ENCODE assay signal across 29 cellular contexts in genomic region chr6:53148684-53149083, GRCh38. TPM values are rescaled to one million over a fixed set of nuclear protein-coding genes. Genes with fewer than 3 reads are reported as not detected.
"Had no signal": no experiment of that assay in that cellular context is flagged by ENCODE, and none has a peak within 500 bp of the region (broad histone marks: within the 10 kb centered on the region; RNA-seq: fewer than 3 reads in every experiment).

A gene with protein sequence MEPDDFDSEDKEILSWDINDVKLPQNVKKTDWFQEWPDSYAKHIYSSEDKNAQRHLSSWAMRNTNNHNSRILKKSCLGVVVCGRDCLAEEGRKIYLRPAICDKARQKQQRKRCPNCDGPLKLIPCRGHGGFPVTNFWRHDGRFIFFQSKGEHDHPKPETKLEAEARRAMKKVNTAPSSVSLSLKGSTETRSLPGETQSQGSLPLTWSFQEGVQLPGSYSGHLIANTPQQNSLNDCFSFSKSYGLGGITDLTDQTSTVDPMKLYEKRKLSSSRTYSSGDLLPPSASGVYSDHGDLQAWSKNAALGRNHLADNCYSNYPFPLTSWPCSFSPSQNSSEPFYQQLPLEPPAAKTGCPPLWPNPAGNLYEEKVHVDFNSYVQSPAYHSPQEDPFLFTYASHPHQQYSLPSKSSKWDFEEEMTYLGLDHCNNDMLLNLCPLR (minus strand): TSS chr6:53148841. CDS start chr6:53145632, 3,209 bp downstream.

- H3K27me3 ChIP-seq: esophagus squamous epithelium, neutrophil, ovary, right lobe of liver, thyroid gland had no signal

- H3K4me3 ChIP-seq: esophagus squamous epithelium, heart right ventricle, left ventricle myocardium inferior, lung, ovary, right lobe of liver, thyroid gland had no signal

- H3K27ac ChIP-seq: esophagus squamous epithelium, heart right ventricle, left ventricle myocardium inferior, neutrophil, ovary, right lobe of liver, thyroid gland had no signal

- H3K9me3 ChIP-seq: esophagus squamous epithelium, heart right ventricle, left ventricle myocardium inferior, neutrophil, ovary, right lobe of liver, thyroid gland had no signal

- ATAC-seq: activated CD8-positive, alpha-beta memory T cell treated with anti-CD3 and anti-CD28 coated beads, Interleukin-2, amount 10 ng/mL, durations not matched to agents 7 days and 5 days; activated CD8-positive, alpha-beta T cell treated with anti-CD3 and anti-CD28 coated beads, Interleukin-2, amount 10 ng/mL, durations not matched to agents 7 days and 5 days; activated T-cell treated with anti-CD3 and anti-CD28 coated beads, Interleukin-2, amount 50 U/mL, for 72 hours; heart right ventricle; stimulated activated effector memory CD8-positive, alpha-beta T cell treated with anti-CD3 and anti-CD28 coated beads, Interleukin-12 subunit alpha, Interleukin-12 subunit beta, amount 100 ng/mL, for 72 hours; stimulated activated naive CD8-positive, alpha-beta T cell treated with anti-CD3 and anti-CD28 coated beads, Interleukin-15, amount 100 ng/mL, for 72 hours had no signal

- H3K36me3 ChIP-seq: esophagus squamous epithelium, heart right ventricle, left ventricle myocardium inferior, neutrophil, ovary, right lobe of liver, thyroid gland had no signal

- DNase-seq: activated CD8-positive, alpha-beta memory T cell treated with anti-CD3 and anti-CD28 coated beads, Interleukin-2, amount 10 ng/mL, durations not matched to agents 7 days and 5 days; activated CD8-positive, alpha-beta T cell treated with anti-CD3 and anti-CD28 coated beads, Interleukin-2, amount 10 ng/mL, durations not matched to agents 7 days and 5 days; activated effector memory CD4-positive, alpha-beta T cell treated with Interleukin-2 at 50 U/mL for 16 hours; activated naive CD4-positive, alpha-beta T cell treated with Interleukin-2 at 50 U/mL for 16 hours; activated T-cell treated with anti-CD3 and anti-CD28 coated beads, Interleukin-2, amount 50 U/mL, for 72 hours; anterior cingulate cortex; esophagus squamous epithelium; foreskin melanocyte; heart right ventricle; kidney glomerular epithelial cell; left ventricle myocardium inferior; ovary; right lobe of liver; stimulated activated CD4-positive, alpha-beta T cell treated with anti-CD3 and anti-CD28 coated beads, Interleukin-12 subunit alpha, Interleukin-12 subunit beta, amount 100 ng/mL, for 4 hours; stimulated activated CD4-positive, alpha-beta T cell treated with anti-CD3 and anti-CD28 coated beads, Interleukin-4, amount 100 ng/mL, for 24 hours; stimulated activated naive CD8-positive, alpha-beta T cell treated with anti-CD3 and anti-CD28 coated beads, Interleukin-15, amount 100 ng/mL, for 72 hours; substantia nigra; T-helper 2 cell; thyroid gland had no signal

- H3K4me1 ChIP-seq: heart right ventricle, left ventricle myocardium inferior, right lobe of liver had no signal

RNA-seq across cellular contexts. Expression of the gene that starts here (rescaled TPM):
- total RNA-seq: activated CD8-positive, alpha-beta T cell treated with anti-CD3 and anti-CD28 coated beads, Interleukin-2, amount 10 ng/mL, durations not matched to agents 7 days and 5 days; bronchial epithelial cell; glomerular endothelial cell; heart right ventricle; left ventricle myocardium inferior; mucosa of gallbladder; ovary; progenitor cell of endocrine pancreas; renal cortical epithelial cell; right lobe of liver; skeletal muscle tissue; thyroid gland; ureter had no signal
- polyA plus RNA-seq: ovary had no signal
